ENCODE assay signal across 19 cellular contexts in the genomic region with DNA sequence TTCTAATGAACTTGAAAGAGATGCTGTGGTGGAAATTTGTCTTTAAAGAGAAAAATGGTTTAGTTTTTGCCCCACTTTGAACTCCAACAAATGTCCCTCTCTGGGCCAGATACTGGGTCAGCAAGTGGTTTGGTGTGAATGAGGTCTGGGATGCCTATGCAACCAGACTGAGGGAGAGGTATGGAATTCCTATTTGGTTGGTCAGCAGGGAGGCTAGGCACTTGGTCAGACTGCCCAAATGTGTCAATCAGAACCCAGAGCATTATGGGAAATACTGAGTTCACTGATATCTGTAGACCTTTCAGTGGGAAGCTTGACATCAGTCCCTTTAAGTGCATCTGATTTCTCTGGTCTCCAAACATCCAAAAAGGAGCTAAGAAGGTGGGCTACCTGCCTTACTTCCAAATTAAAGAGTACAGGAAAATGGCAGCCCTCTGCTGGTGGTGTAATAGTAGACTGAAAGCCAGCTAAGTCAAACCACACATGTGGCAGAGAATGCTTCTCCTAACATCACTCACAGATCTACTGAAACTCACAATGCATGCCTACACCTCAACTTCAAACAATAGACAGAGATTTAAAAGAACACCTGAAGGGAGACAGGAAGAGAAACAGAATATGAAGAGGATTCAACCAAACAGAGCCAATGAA.
DNase-seq lines count a peak whose midpoint lies in the region; ATAC-seq, FAIRE-seq and TF ChIP-seq lines count a peak whose summit lies in the region.
"Had no signal": no experiment of that assay in that cellular context is flagged by ENCODE, and none has a peak within 500 bp of the region (broad histone marks: within the 10 kb centered on the region; RNA-seq: fewer than 3 reads in every experiment).

No MANE protein-coding gene starts in this region.

- H3K79me2 ChIP-seq in H1 (ENCODE audit: control insufficient read depth in 1 of 2, insufficient read depth in 2 of 2, low read length in 2 of 2) = no peaks in the 10 kb centered on the region

- peaks cover 0 to 5% (median 0%) of the 10 kb centered on the region in 4 experiments; a peak in 1 of 7 replicates for H3K4me1 ChIP-seq in H1 (replicated peaks in 1 of 4; ENCODE audit: control insufficient read depth in 3 of 4, insufficient read depth in 4 of 4, low read length in 3 of 4)
- H3K4me1 ChIP-seq: BLaER1, SJSA1 had no signal

- no peak overlapping the region for H3K4ac ChIP-seq in H1 (replicated peaks; ENCODE audit: insufficient read length, low read depth, low read length)

- H2BK20ac ChIP-seq in H1 (ENCODE audit: low read length) = no peak overlapping the region

- peak overlapping the region; percentile 79; the same call in 1 of the 2 replicates for H2AFZ ChIP-seq in H1 (ENCODE audit: low read length)
- H2AFZ ChIP-seq: PC-9 had no signal

- no peak overlapping the region for H3K23ac ChIP-seq in H1 (ENCODE audit: insufficient read length)

- H4K8ac ChIP-seq in H1 (ENCODE audit: extremely low read depth, insufficient read depth, low read length) = no peak overlapping the region

- H3K9me3 ChIP-seq in H1 (ENCODE audit: insufficient read depth in 2 of 2, low read depth in 1 of 2, low read length in 1 of 2) = no peaks in the 10 kb centered on the region
- H3K9me3 ChIP-seq: BLaER1, SJSA1 had no signal

- H3K9ac ChIP-seq in H1 (replicated peaks in 1 of 4; ENCODE audit: extremely low read depth in 1 of 4, low read depth in 3 of 4, low read length in 3 of 4) = no peak overlapping the region
- H3K9ac ChIP-seq: BLaER1 had no signal

- TF ChIP-seq RAD21 in H1 (IDR thresholded peaks at IDR 0.05 in 1 of 2, conservative IDR thresholded peaks at IDR 0.05 in 1 of 2; ENCODE audit: low read depth in 2 of 2, low read length in 2 of 2) = no peak; a peak in 1 of 4 replicates

- H3K4me3 ChIP-seq in H1 (ENCODE audit: extremely low read depth in 1 of 4, insufficient read depth in 2 of 4, low read depth in 3 of 4, low read length in 4 of 4) = no peak overlapping the region
- H3K4me3 ChIP-seq: BLaER1, PC-9, SJSA1 had no signal

- H4K5ac ChIP-seq in H1 (ENCODE audit: insufficient read length, low read depth, low read length) = no peak overlapping the region

- H2BK15ac ChIP-seq in H1 (ENCODE audit: low read length) = no peak overlapping the region

- DNase-seq in HCEC 1CT (peak; percentile 8), NCI-H69 (lab: John Stamatoyannopoulos, UW) (peak; percentile 26), H1 (ENCODE audit: low read depth in 1 of 2, low spot score in 2 of 2) (no peak), RPMI8226 (no peak), KG1 (lab: John Stamatoyannopoulos, UW) (no peak)
- DNase-seq in activated CD4-positive, alpha-beta T cell treated with anti-CD3 and anti-CD28 coated beads for 4 hours = no peak
- no peak for DNase-seq in stimulated activated naive CD8-positive, alpha-beta T cell treated with anti-CD3 and anti-CD28 coated beads, Interleukin-15, Interleukin-2, amounts not matched to agents 100 U/mL and 50 U/mL, for 24 hours
- DNase-seq: CD8-positive, alpha-beta memory T cell; DND-41; MV-4-11; NCI-H1417; NCI-H1930; NCI-H2171 treated with DMSO at 0.1 percent for 48 hours; NCI-H774; PC-9 had no signal

- H2AK5ac ChIP-seq in H1 (ENCODE audit: low read depth, low read length) = no peak overlapping the region

- TF ChIP-seq CTCF in H1 (IDR thresholded peaks at IDR 0.05; ENCODE audit: control extremely low read depth in 1 of 3, insufficient read depth in 1 of 3, low read depth in 1 of 3, low read length in 3 of 3) = no peak

- no peak overlapping the region for H3K18ac ChIP-seq in H1 (ENCODE audit: extremely low read depth, low read length)

- H4K91ac ChIP-seq in H1 (replicated peaks; ENCODE audit: insufficient read length, low read length) = no peak overlapping the region

- no peak overlapping the region for H2BK12ac ChIP-seq in H1 (ENCODE audit: low read depth, low read length)

- no peak overlapping the region for H3K27ac ChIP-seq in H1 (ENCODE audit: low read depth, low read length)
- H3K27ac ChIP-seq: BLaER1, PC-9, SJSA1 had no signal

- no peak overlapping the region for H3K56ac ChIP-seq in H1 (replicated peaks; ENCODE audit: insufficient read length, low read depth, low read length)

- no peak for TF ChIP-seq EP300 in H1 (IDR thresholded peaks at IDR 0.05; ENCODE audit: borderline replicate concordance in 1 of 2, low read depth in 2 of 2, low read length in 2 of 2)

- H3K79me1 ChIP-seq in H1 (ENCODE audit: low read depth, low read length) = no peaks in the 10 kb centered on the region

- H4K20me1 ChIP-seq in H1 (replicated peaks in 1 of 2; ENCODE audit: control insufficient read depth in 1 of 2, insufficient read depth in 2 of 2, low read length in 2 of 2) = no peaks in the 10 kb centered on the region
- H4K20me1 ChIP-seq: BLaER1 had no signal

- no peak for TF ChIP-seq POLR2A in H1 (IDR thresholded peaks at IDR 0.05; ENCODE audit: control extremely low read depth in 1 of 2, low read depth in 2 of 2, low read length in 2 of 2)

- H2BK5ac ChIP-seq in H1 (ENCODE audit: low read depth, low read length) = no peak overlapping the region

- H3K36me3 ChIP-seq in H1 (ENCODE audit: control insufficient read depth in 2 of 4, insufficient read depth in 4 of 4, low read length in 3 of 4) = no peaks in the 10 kb centered on the region
- H3K36me3 ChIP-seq: BLaER1, SJSA1 had no signal

- H3K4me2 ChIP-seq in H1 (ENCODE audit: insufficient read depth in 1 of 2, low read depth in 2 of 2, low read length in 2 of 2) = no peak overlapping the region
- H3K4me2 ChIP-seq: BLaER1, PC-9 had no signal

- H2BK120ac ChIP-seq in H1 (replicated peaks; ENCODE audit: low read depth, low read length) = no peak overlapping the region

- no peak for ATAC-seq in stimulated activated naive CD8-positive, alpha-beta T cell treated with anti-CD3 and anti-CD28 coated beads, Interleukin-15, Interleukin-2, amounts not matched to agents 100 U/mL and 50 U/mL, for 24 hours

- CTCF ChIA-PET in H1 (lab: Charles Lee; ENCODE audit: partially characterized antibody) = interaction anchor here (0.9 to 1.4 kb wide), 3 partner anchors 17 to 63 kb away, joined by 3 to 4 read pairs (median 3); no protein-coding TSS in a partner anchor

- no peak for FAIRE-seq in H1 (lab: Jason Lieb, UNC)
- FAIRE-seq: H54, HTR-8/SVneo had no signal

- H3K14ac ChIP-seq in H1 (ENCODE audit: insufficient read length) = no peak overlapping the region

- H3K27me3 ChIP-seq in H1 (replicated peaks in 1 of 4; ENCODE audit: control insufficient read depth in 3 of 4, extremely low read depth in 1 of 4, insufficient read depth in 3 of 4, low read length in 3 of 4) = no peaks in the 10 kb centered on the region
- H3K27me3 ChIP-seq: BLaER1, SJSA1 had no signal

- POLR2A ChIA-PET in H1 (lab: Charles Lee; ENCODE audit: partially characterized antibody) = no interaction called here

- no peaks in the 10 kb centered on the region for H3K23me2 ChIP-seq in H1 (ENCODE audit: low read depth, low read length)

TF ChIP-seq in H1, 55 proteins besides CTCF, POLR2A, EP300 and RAD21 (continues in another document):
- TF ChIP-seq FOSL1 (IDR thresholded peaks at IDR 0.05; ENCODE audit: insufficient read depth, low read depth, low read length) (no peak), SP1 (IDR thresholded peaks at IDR 0.05; ENCODE audit: low read depth, low read length) (no peak), ZNF274 (IDR thresholded peaks at IDR 0.05; ENCODE audit: borderline replicate concordance, extremely low read depth, low read length) (no peak), RFX5 (IDR thresholded peaks at IDR 0.05; ENCODE audit: borderline replicate concordance, low read depth, low read length) (no peak), SIX5 (IDR thresholded peaks at IDR 0.05; ENCODE audit: low read depth, low read length) (no peak), EGR1 (IDR thresholded peaks at IDR 0.05; ENCODE audit: borderline replicate concordance, low read depth, low read length) (no peak)

Comparison
In these comparisons a context has a peak if more than half of its experiments do, and no peak if none do; other contexts are left out.
1. DNase-seq: peak in HCEC 1CT (single experiment) and NCI-H69 (single experiment); none in H1 (0 of 2), activated CD4-positive, alpha-beta T cell treated with anti-CD3 and anti-CD28 coated beads for 4 hours (0 of 2), stimulated activated naive CD8-positive, alpha-beta T cell treated with anti-CD3 and anti-CD28 coated beads, Interleukin-15, Interleukin-2, amounts not matched to agents 100 U/mL and 50 U/mL, for 24 hours (single experiment), RPMI8226 (single experiment) and KG1 (single experiment).